ENCODE assay signal across 1 cellular context in the genomic region with DNA sequence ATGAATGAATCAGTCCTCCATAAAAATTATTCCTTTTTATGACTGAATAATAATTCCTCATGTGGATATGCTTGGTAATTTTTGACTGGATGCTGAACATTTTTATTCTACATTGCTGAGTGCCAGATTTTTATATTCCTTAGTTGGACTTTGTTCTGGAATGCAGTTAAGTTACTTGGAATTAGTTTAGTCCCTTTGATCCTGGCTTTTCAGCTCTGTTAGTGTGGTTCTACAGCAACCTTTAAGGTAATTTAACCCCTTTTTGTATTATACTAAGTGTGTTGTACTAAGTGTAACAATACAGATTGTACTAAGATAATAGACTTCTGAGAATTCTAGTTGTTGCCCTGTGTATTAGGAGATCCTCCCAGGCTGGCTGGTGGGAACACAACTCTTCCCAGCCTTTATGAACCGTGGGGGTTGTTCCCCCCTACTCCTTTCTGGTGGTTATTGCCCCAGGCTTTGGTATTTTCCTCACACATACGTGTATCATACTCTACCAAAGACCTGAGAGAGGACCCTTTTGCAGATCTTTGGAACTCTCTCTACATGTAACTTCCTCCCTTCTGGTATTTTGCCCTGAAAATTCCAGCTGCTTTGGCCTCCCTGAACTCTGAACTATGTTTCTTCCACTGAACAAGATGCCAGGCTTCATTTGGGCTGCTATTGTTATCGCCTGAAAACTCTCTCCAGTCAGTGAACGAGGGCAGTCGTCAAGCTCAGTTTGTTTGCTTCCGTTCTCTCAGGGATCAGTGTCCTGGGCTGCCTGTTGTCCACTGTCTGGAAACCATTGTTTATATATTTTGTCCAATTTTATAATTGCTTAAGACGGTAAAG.
A peak's percentile ranks its signal among the peaks of the same experiment; 100 is the strongest.
TF ChIP-seq lines count a peak whose summit lies in the region.

No MANE protein-coding gene starts in this region.

TF ChIP-seq in HepG2, 621 proteins besides CTCF, POLR2A, EP300 and RAD21 (continued from another document and continues in another):
- TF ChIP-seq RERE (CRISPR knock-in tag; IDR thresholded peaks at IDR 0.05; ENCODE audit: low read depth) (no peak), ZNF337 (CRISPR knock-in tag; IDR thresholded peaks at IDR 0.05; ENCODE audit: borderline replicate concordance, low read depth) (no peak), SP5 (CRISPR knock-in tag; IDR thresholded peaks at IDR 0.05; ENCODE audit: borderline replicate concordance, low read depth) (no peak), SCMH1 (CRISPR knock-in tag; IDR thresholded peaks at IDR 0.05; ENCODE audit: borderline replicate concordance) (no peak), GRHL1 (CRISPR knock-in tag; conservative IDR thresholded peaks at IDR 0.05) (no peak), EED (CRISPR knock-in tag; IDR thresholded peaks at IDR 0.05) (no peak), ZNF256 (CRISPR knock-in tag; conservative IDR thresholded peaks at IDR 0.05) (no peak), ZNF724P (CRISPR knock-in tag; IDR thresholded peaks at IDR 0.05; ENCODE audit: borderline replicate concordance) (no peak), RARA (CRISPR knock-in tag; IDR thresholded peaks at IDR 0.05) (no peak; the same call in 1 of the 2 replicates), REXO4 (CRISPR knock-in tag; IDR thresholded peaks at IDR 0.05; ENCODE audit: borderline replicate concordance) (no peak), ZNF260 (CRISPR knock-in tag; IDR thresholded peaks at IDR 0.05; ENCODE audit: borderline replicate concordance, low read depth) (no peak), MAFG (CRISPR knock-in tag; IDR thresholded peaks at IDR 0.05) (no peak), TRIM24 (CRISPR knock-in tag; IDR thresholded peaks at IDR 0.05) (no peak), STAT5B (CRISPR knock-in tag; IDR thresholded peaks at IDR 0.05) (no peak), MBNL3 (CRISPR knock-in tag; conservative IDR thresholded peaks at IDR 0.05) (no peak), ZNF343 (CRISPR knock-in tag; IDR thresholded peaks at IDR 0.05) (0 out of 2 replicates have a peak, but pooled peaks have one; percentile 24), NRL (CRISPR knock-in tag; IDR thresholded peaks at IDR 0.05; ENCODE audit: borderline replicate concordance) (no peak), TIGD3 (CRISPR knock-in tag; IDR thresholded peaks at IDR 0.05; ENCODE audit: borderline replicate concordance) (no peak), ZFP1 (CRISPR knock-in tag; IDR thresholded peaks at IDR 0.05) (no peak), RFXANK (CRISPR knock-in tag; IDR thresholded peaks at IDR 0.05) (no peak), ZXDC (CRISPR knock-in tag; IDR thresholded peaks at IDR 0.05) (no peak)
- TF ChIP-seq, protein P1, sequence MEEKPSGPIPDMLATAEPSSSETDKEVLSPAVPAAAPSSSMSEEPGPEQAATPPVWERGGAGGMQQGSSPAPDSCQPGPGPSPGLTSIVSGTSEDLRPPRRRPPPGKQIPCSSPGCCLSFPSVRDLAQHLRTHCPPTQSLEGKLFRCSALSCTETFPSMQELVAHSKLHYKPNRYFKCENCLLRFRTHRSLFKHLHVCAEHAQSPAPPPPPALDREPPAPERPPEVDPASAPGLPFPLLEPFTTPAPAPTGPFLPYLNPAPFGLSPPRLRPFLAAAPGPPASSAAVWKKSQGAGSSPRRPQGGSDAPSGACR (CRISPR knock-in tag; IDR thresholded peaks at IDR 0.05), result no peak
- TF ChIP-seq, protein P2, sequence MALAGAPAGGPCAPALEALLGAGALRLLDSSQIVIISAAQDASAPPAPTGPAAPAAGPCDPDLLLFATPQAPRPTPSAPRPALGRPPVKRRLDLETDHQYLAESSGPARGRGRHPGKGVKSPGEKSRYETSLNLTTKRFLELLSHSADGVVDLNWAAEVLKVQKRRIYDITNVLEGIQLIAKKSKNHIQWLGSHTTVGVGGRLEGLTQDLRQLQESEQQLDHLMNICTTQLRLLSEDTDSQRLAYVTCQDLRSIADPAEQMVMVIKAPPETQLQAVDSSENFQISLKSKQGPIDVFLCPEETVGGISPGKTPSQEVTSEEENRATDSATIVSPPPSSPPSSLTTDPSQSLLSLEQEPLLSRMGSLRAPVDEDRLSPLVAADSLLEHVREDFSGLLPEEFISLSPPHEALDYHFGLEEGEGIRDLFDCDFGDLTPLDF (CRISPR knock-in tag; IDR thresholded peaks at IDR 0.05), result no peak
- TF ChIP-seq, protein P3, sequence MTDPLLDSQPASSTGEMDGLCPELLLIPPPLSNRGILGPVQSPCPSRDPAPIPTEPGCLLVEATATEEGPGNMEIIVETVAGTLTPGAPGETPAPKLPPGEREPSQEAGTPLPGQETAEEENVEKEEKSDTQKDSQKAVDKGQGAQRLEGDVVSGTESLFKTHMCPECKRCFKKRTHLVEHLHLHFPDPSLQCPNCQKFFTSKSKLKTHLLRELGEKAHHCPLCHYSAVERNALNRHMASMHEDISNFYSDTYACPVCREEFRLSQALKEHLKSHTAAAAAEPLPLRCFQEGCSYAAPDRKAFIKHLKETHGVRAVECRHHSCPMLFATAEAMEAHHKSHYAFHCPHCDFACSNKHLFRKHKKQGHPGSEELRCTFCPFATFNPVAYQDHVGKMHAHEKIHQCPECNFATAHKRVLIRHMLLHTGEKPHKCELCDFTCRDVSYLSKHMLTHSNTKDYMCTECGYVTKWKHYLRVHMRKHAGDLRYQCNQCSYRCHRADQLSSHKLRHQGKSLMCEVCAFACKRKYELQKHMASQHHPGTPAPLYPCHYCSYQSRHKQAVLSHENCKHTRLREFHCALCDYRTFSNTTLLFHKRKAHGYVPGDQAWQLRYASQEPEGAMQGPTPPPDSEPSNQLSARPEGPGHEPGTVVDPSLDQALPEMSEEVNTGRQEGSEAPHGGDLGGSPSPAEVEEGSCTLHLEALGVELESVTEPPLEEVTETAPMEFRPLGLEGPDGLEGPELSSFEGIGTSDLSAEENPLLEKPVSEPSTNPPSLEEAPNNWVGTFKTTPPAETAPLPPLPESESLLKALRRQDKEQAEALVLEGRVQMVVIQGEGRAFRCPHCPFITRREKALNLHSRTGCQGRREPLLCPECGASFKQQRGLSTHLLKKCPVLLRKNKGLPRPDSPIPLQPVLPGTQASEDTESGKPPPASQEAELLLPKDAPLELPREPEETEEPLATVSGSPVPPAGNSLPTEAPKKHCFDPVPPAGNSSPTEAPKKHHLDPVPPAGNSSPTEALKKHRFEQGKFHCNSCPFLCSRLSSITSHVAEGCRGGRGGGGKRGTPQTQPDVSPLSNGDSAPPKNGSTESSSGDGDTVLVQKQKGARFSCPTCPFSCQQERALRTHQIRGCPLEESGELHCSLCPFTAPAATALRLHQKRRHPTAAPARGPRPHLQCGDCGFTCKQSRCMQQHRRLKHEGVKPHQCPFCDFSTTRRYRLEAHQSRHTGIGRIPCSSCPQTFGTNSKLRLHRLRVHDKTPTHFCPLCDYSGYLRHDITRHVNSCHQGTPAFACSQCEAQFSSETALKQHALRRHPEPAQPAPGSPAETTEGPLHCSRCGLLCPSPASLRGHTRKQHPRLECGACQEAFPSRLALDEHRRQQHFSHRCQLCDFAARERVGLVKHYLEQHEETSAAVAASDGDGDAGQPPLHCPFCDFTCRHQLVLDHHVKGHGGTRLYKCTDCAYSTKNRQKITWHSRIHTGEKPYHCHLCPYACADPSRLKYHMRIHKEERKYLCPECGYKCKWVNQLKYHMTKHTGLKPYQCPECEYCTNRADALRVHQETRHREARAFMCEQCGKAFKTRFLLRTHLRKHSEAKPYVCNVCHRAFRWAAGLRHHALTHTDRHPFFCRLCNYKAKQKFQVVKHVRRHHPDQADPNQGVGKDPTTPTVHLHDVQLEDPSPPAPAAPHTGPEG (CRISPR knock-in tag; IDR thresholded peaks at IDR 0.05), result no peak
- TF ChIP-seq, protein P4, sequence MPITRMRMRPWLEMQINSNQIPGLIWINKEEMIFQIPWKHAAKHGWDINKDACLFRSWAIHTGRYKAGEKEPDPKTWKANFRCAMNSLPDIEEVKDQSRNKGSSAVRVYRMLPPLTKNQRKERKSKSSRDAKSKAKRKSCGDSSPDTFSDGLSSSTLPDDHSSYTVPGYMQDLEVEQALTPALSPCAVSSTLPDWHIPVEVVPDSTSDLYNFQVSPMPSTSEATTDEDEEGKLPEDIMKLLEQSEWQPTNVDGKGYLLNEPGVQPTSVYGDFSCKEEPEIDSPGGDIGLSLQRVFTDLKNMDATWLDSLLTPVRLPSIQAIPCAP (CRISPR knock-in tag; IDR thresholded peaks at IDR 0.05; ENCODE audit: low read depth), result no peak
